Comparison of ENCODE assay signal across 19 cellular contexts in the genomic region with DNA sequence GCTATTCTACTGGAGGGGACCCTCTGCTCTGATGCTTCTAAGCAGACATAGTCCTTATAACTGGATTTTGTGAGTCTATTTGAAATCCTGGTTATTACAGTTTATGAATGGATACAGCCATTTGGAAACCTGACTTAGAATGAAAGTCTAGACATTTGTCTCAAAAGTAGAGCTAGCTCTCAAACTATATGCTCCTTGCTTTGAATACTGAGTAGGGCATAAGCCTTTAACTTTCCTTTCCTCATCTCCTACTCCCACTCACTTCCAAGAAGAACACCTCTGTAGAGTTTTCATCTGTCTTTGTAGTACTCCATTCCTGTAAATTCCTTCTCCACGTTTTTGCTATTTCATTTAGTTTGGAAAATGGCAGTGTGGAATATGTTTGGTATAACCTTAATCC. TPM values are rescaled to one million over a fixed set of nuclear protein-coding genes. Genes with fewer than 3 reads are reported as not detected.
DNase-seq lines count a peak whose midpoint lies in the region; FAIRE-seq and TF ChIP-seq lines count a peak whose summit lies in the region.
"Had no signal": no experiment of that assay in that cellular context is flagged by ENCODE, and none has a peak within 500 bp of the region (broad histone marks: within the 10 kb centered on the region; RNA-seq: fewer than 3 reads in every experiment).

No MANE protein-coding gene starts in this region.

- no peak overlapping the region for H3K9ac ChIP-seq in H9 (ENCODE audit: extremely low read depth, insufficient read length, low read length)

- H3K36me3 ChIP-seq in thyroid gland = no peaks in the 10 kb centered on the region
- H3K36me3 ChIP-seq: BLaER1 treated with 17β-estradiol and CSF1 and Interleukin-3, amounts not matched to agents 10 nM and 100 nM; spleen; tibial nerve had no signal

- H4K5ac ChIP-seq in H9 (ENCODE audit: insufficient read length, low read depth, low read length) = no peak overlapping the region

- H3T11ph ChIP-seq in H9 (ENCODE audit: low read length) = no peak overlapping the region

- H3K4me2 ChIP-seq in H9 (ENCODE audit: insufficient read depth, insufficient read length, low read length) = no peak overlapping the region

- no peak overlapping the region for H3K27ac Mint-ChIP-seq in H9
- H3K27ac Mint-ChIP-seq: activated naive CD4-positive, alpha-beta T cell treated with anti-CD3 and anti-CD28 coated beads, Interleukin-2, amount 10 ng/mL, durations not matched to agents 7 days and 5 days; memory B cell had no signal

- no peak overlapping the region for H4K91ac ChIP-seq in H9 (ENCODE audit: insufficient read length, low read depth, low read length)

- H3K27me3 ChIP-seq in thyroid gland = no peaks in the 10 kb centered on the region
- H3K27me3 ChIP-seq in H9 (ENCODE audit: insufficient read depth, low read length) = no peaks in the 10 kb centered on the region
- H3K27me3 ChIP-seq: spleen, tibial nerve had no signal

- no peak overlapping the region for H4K8ac ChIP-seq in H9 (replicated peaks; ENCODE audit: insufficient read length, low read depth, low read length)

- H3K23me2 ChIP-seq in H9 (ENCODE audit: insufficient read length, low read depth, low read length, poor library complexity, severe bottlenecking) = no peaks in the 10 kb centered on the region

- H3K4me1 ChIP-seq in thyroid gland (peaks cover 21 to 32% of the 10 kb centered on the region in 2 donors), H9 (ENCODE audit: insufficient read depth, low read length) (no peaks in the 10 kb centered on the region)

- H3K27me3 Mint-ChIP-seq in H9 (ENCODE audit: low read depth) = no peaks in the 10 kb centered on the region; the same call in 1 of the 2 replicates
- H3K27me3 Mint-ChIP-seq: activated naive CD4-positive, alpha-beta T cell treated with anti-CD3 and anti-CD28 coated beads, Interleukin-2, amount 10 ng/mL, durations not matched to agents 7 days and 5 days; memory B cell had no signal

- no peaks in the 10 kb centered on the region; a peak in 1 of 5 replicates for H3K9me3 Mint-ChIP-seq in H9
- H3K9me3 Mint-ChIP-seq: activated naive CD4-positive, alpha-beta T cell treated with anti-CD3 and anti-CD28 coated beads, Interleukin-2, amount 10 ng/mL, durations not matched to agents 7 days and 5 days; memory B cell had no signal

- peak; percentile 45 for DNase-seq in DMS53 (lab: John Stamatoyannopoulos, UW)
- DNase-seq in DMS53 treated with DMSO at 0.1 percent for 48 hours (lab: John Stamatoyannopoulos, UW; ENCODE audit: unreplicated experiment) = no peak
- DNase-seq in M059J (ENCODE audit: low read depth) = peak; percentile 39
- peak; percentile 59 for DNase-seq in astrocyte of the spinal cord (ENCODE audit: low read depth, low spot score)
- peak; percentile 78 for DNase-seq in left kidney (ENCODE audit: low read depth, low spot score)
- no peak for DNase-seq in thyroid gland
- no peak for DNase-seq in GM19239 (ENCODE audit: insufficient read length, low spot score)
- no peak for DNase-seq in H9
- DNase-seq: activated CD4-positive, alpha-beta T cell treated with anti-CD3 and anti-CD28 coated beads, Interleukin-2, amount 50 U/mL, for 4 hours; activated naive CD4-positive, alpha-beta T cell treated with anti-CD3 and anti-CD28 coated beads, Interleukin-2, amount 10 ng/mL, durations not matched to agents 7 days and 5 days; head of caudate nucleus; NCI-H748 treated with DMSO at 0.1 percent for 48 hours; spleen had no signal

- TF ChIP-seq POLR2A in thyroid gland (IDR thresholded peaks at IDR 0.05) = no peak

- WGBS in thyroid gland, 2 donors = 20 to 30% methylated on average over 1 of the region's 1 CpG
- WGBS in H9 (ENCODE audit: extremely low coverage, insufficient read length, low lambda C conversion rate) = no CpG with 5 or more reads among the region's 1 CpG

- no peak overlapping the region for H2BK120ac ChIP-seq in H9 (ENCODE audit: low read depth, low read length, poor library complexity, severe bottlenecking)

- H3K14ac ChIP-seq in H9 (ENCODE audit: insufficient read depth, low read length) = no peak overlapping the region

- no peaks in the 10 kb centered on the region for H4K20me1 ChIP-seq in H9 (ENCODE audit: control insufficient read depth, insufficient read depth, insufficient read length)
- H4K20me1 ChIP-seq: BLaER1 treated with 17β-estradiol and CSF1 and Interleukin-3, amounts not matched to agents 10 nM and 100 nM had no signal

- H3K56ac ChIP-seq in H9 (ENCODE audit: insufficient read length, low read depth, low read length) = no peak overlapping the region

- H2BK5ac ChIP-seq in H9 (ENCODE audit: insufficient read length, low read length) = no peak overlapping the region

- no peaks in the 10 kb centered on the region for H3K79me1 ChIP-seq in H9 (ENCODE audit: insufficient read depth, low read depth, low read length, poor library complexity, severe bottlenecking)

- no peak overlapping the region for H3K4me3 Mint-ChIP-seq in H9
- H3K4me3 Mint-ChIP-seq: activated naive CD4-positive, alpha-beta T cell treated with anti-CD3 and anti-CD28 coated beads, Interleukin-2, amount 10 ng/mL, durations not matched to agents 7 days and 5 days; memory B cell had no signal

- H3K9me3 ChIP-seq in thyroid gland (no peaks in the 10 kb centered on the region), H9 (ENCODE audit: control insufficient read depth, low read depth, low read length) (no peaks in the 10 kb centered on the region)
- H3K9me3 ChIP-seq: BLaER1 treated with 17β-estradiol and CSF1 and Interleukin-3, amounts not matched to agents 10 nM and 100 nM; spleen; tibial nerve had no signal

- no peak overlapping the region for H2AK5ac ChIP-seq in H9 (ENCODE audit: insufficient read length, low read length)

- H3K4me3 ChIP-seq in astrocyte of the spinal cord (ENCODE audit: low read depth, low read length) = no peak overlapping the region
- H3K4me3 ChIP-seq in thyroid gland (replicated peaks in 1 of 3) = no peak overlapping the region
- H3K4me3 ChIP-seq: BLaER1 treated with 17β-estradiol and CSF1 and Interleukin-3, amounts not matched to agents 10 nM and 100 nM; spleen; tibial nerve had no signal

- no peak overlapping the region for H3K23ac ChIP-seq in H9 (ENCODE audit: insufficient read length, low read depth, low read length)

- no peak for FAIRE-seq in GM19239 (lab: Jason Lieb, UNC)
- FAIRE-seq: islet of Langerhans, RCC 7860 had no signal

- in situ Hi-C loops in astrocyte of the spinal cord (cut with HindIII; ENCODE audit: low sequenced_read_pairs) = no loop called here

- H3K79me2 ChIP-seq in H9 (ENCODE audit: insufficient read depth, low read length) = no peaks in the 10 kb centered on the region

- H3K27ac ChIP-seq in thyroid gland (peak overlapping the region in 1 of 3 donors; percentile 53), H9 (ENCODE audit: insufficient read length, low read depth, low read length) (no peak overlapping the region)
- H3K27ac ChIP-seq: 22Rv1; BLaER1 treated with 17β-estradiol and CSF1 and Interleukin-3, amounts not matched to agents 10 nM and 100 nM; spleen; tibial nerve had no signal

- H2BK12ac ChIP-seq in H9 (ENCODE audit: insufficient read length, low read depth, low read length) = no peak overlapping the region

- no peaks in the 10 kb centered on the region for H3K36me3 Mint-ChIP-seq in H9 (ENCODE audit: insufficient read depth in 1 of 3, low read depth in 3 of 3)
- H3K36me3 Mint-ChIP-seq: activated naive CD4-positive, alpha-beta T cell treated with anti-CD3 and anti-CD28 coated beads, Interleukin-2, amount 10 ng/mL, durations not matched to agents 7 days and 5 days; memory B cell had no signal

- H2BK15ac ChIP-seq in H9 (ENCODE audit: low read depth, low read length) = no peak overlapping the region

- no peak overlapping the region for H2AFZ ChIP-seq in H9 (ENCODE audit: low read length)

- H3K4me1 Mint-ChIP-seq in H9 = peaks cover 10 to 12% of the 10 kb centered on the region in 2 experiments
- H3K4me1 Mint-ChIP-seq: memory B cell had no signal

- no peak overlapping the region for H3K4ac ChIP-seq in H9 (ENCODE audit: low read depth, low read length)

- intact Hi-C loops in thyroid gland (cut with DNase I) = no loop called here

- no peak overlapping the region for H3K18ac ChIP-seq in H9 (ENCODE audit: insufficient read length, low read depth, low read length)

- TF ChIP-seq CTCF in astrocyte of the spinal cord (IDR thresholded peaks at IDR 0.05; ENCODE audit: low read depth, low read length) = no peak
- no peak for TF ChIP-seq CTCF in thyroid gland (IDR thresholded peaks at IDR 0.05)
- TF ChIP-seq CTCF in H9 (conservative IDR thresholded peaks at IDR 0.05) = no peak

- H2BK20ac ChIP-seq in H9 (ENCODE audit: low read depth, low read length, poor library complexity, severe bottlenecking) = no peak overlapping the region

RNA-seq across cellular contexts. Expression of a gene that starts 9.0 kb away (rescaled TPM):
- 18.1 and 26.2 TPM in 2 replicates for total RNA-seq in M059J (2014; rRNA removed; shearing (Covaris generic))
- total RNA-seq in thyroid gland (10 to 100 TPM; 44.1 to 97.3 (median 78.4) TPM), H9 (2021) (133 and 147 TPM in 2 replicates)

Comparison
In these comparisons a context has a peak if more than half of its experiments do, and no peak if none do; other contexts are left out.
1. DNase-seq: peak in DMS53 (single experiment), M059J (single experiment), astrocyte of the spinal cord (single experiment) and left kidney (single experiment); none in DMS53 treated with DMSO at 0.1 percent for 48 hours (single experiment), thyroid gland (0 of 2), GM19239 (single experiment) and H9 (single experiment).